Comparison of ENCODE assay signal across 9 cellular contexts in the genomic region with DNA sequence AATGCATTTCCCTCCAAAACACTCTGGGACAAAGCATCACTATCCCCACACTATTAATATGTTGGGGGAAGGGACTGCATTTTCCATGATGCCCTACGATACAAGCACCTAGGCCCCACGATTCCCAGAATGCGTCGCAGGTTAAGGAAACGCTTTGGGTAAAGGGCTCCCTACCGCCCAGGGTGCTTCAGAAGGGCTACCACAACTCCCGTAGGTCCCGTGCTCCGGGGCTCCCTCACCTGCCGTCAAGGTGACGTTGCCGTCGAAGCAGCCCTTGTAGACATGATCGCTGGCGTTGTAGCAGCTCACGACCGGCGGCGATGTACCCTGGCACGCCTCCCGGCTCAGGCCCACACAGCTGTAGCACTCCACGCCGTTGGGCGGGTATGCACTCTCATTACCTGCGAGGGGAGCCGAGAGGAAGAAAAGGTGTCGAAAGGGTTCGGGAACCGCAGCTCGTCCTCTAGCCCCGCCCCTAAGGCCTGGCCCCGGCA. TPM values are rescaled to one million over a fixed set of nuclear protein-coding genes. Genes with fewer than 3 reads are reported as not detected.
DNase-seq lines count a peak whose midpoint lies in the region; ATAC-seq and TF ChIP-seq lines count a peak whose summit lies in the region.
"Had no signal": no experiment of that assay in that cellular context is flagged by ENCODE, and none has a peak within 500 bp of the region (broad histone marks: within the 10 kb centered on the region; RNA-seq: fewer than 3 reads in every experiment).

No MANE protein-coding gene starts in this region.

- H3K4me3 ChIP-seq in SK-N-SH (ENCODE audit: low read depth in 2 of 2, low read length in 1 of 2) = peak overlapping the region; percentile 65 to 88
- H3K4me3 ChIP-seq in iPS-15b (ENCODE audit: low read depth, low read length) = peak overlapping the region; percentile 94

- H3K27me3 ChIP-seq in SK-N-SH (ENCODE audit: insufficient read depth) (no peaks in the 10 kb centered on the region), iPS-15b (ENCODE audit: control insufficient read depth, insufficient read depth, low read length) (peaks cover 19% of the 10 kb centered on the region)

- H4K20me1 ChIP-seq in SK-N-SH (ENCODE audit: insufficient read depth) = no peaks in the 10 kb centered on the region

- peaks cover 8% of the 10 kb centered on the region for H3F3A ChIP-seq in SK-N-SH (replicated peaks; ENCODE audit: insufficient read depth)

- H3K27me3 Mint-ChIP-seq in activated CD8-positive, alpha-beta T cell treated with anti-CD3 and anti-CD28 coated beads, Interleukin-2, amount 10 ng/mL, durations not matched to agents 7 days and 5 days (ENCODE audit: low read depth) = no peaks in the 10 kb centered on the region
- peaks cover 10 to 28% of the 10 kb centered on the region in 2 donors for H3K27me3 Mint-ChIP-seq in stimulated activated naive B cell treated with anti-CD40 and anti-IgM and Interleukin-4, amounts not matched to agents 10 μg/mL and 1 μg/mL and 100 μg/mL, for 72 hours

- H3K4me1 ChIP-seq in SK-N-SH (ENCODE audit: control insufficient read depth in 1 of 2, insufficient read depth in 2 of 2, low read depth in 1 of 2, low read length in 1 of 2) (peaks cover under 1 to 10% of the 10 kb centered on the region in 2 experiments; a peak in 2 of 4 replicates), iPS-15b (ENCODE audit: control insufficient read depth, insufficient read depth, low read length) (peaks cover 5% of the 10 kb centered on the region)

- H3K36me3 ChIP-seq in SK-N-SH (replicated peaks in 1 of 2; ENCODE audit: control insufficient read depth in 1 of 2, insufficient read depth in 2 of 2, low read length in 1 of 2) (no peaks in the 10 kb centered on the region), iPS-15b (ENCODE audit: control insufficient read depth, insufficient read depth, low read length) (peaks cover 6% of the 10 kb centered on the region)

- ATAC-seq in SK-N-SH treated with all-trans-retinoic acid at 6 μM for 48 hours = no peak
- no peak for ATAC-seq in activated CD8-positive, alpha-beta T cell treated with anti-CD3 and anti-CD28 coated beads, Interleukin-2, amount 10 ng/mL, durations not matched to agents 7 days and 5 days
- no peak for ATAC-seq in stimulated activated naive B cell treated with anti-CD40 and anti-IgM and Interleukin-4, amounts not matched to agents 10 μg/mL and 1 μg/mL and 100 μg/mL, for 72 hours (replicated peaks)
- ATAC-seq in HG02981 (IDR thresholded peaks at IDR 0.05; ENCODE audit: unreplicated experiment) = no peak
- ATAC-seq in GM19455 (IDR thresholded peaks at IDR 0.05; ENCODE audit: unreplicated experiment) = no peak

- 33% methylated on average over 14 of the region's 32 CpGs for WGBS in SK-N-SH (ENCODE audit: low lambda C conversion rate)

- H3K9me2 ChIP-seq in SK-N-SH = no peaks in the 10 kb centered on the region

- H3K36me3 Mint-ChIP-seq in activated CD8-positive, alpha-beta T cell treated with anti-CD3 and anti-CD28 coated beads, Interleukin-2, amount 10 ng/mL, durations not matched to agents 7 days and 5 days (ENCODE audit: low read depth) = no peaks in the 10 kb centered on the region
- H3K36me3 Mint-ChIP-seq in stimulated activated naive B cell treated with anti-CD40 and anti-IgM and Interleukin-4, amounts not matched to agents 10 μg/mL and 1 μg/mL and 100 μg/mL, for 72 hours = no peaks in the 10 kb centered on the region

- no peak overlapping the region for H3K27ac ChIP-seq in SK-N-SH (ENCODE audit: low read depth in 2 of 2, low read length in 1 of 2)

- peak overlapping the region; percentile 90 for H3K4me2 ChIP-seq in SK-N-SH

- no peak overlapping the region for H3K9ac ChIP-seq in SK-N-SH
- H3K9ac ChIP-seq in iPS-15b (ENCODE audit: low read depth, low read length) = peak overlapping the region; percentile 89

- H3K9me3 ChIP-seq in SK-N-SH (no peaks in the 10 kb centered on the region), iPS-15b (ENCODE audit: control insufficient read depth, insufficient read depth, low read length) (no peaks in the 10 kb centered on the region)

- peak overlapping the region; percentile 92 for H2AFZ ChIP-seq in SK-N-SH (ENCODE audit: low read depth)

- no peak for TF ChIP-seq CTCF in SK-N-SH (IDR thresholded peaks at IDR 0.05)

- H3K9me3 Mint-ChIP-seq in activated CD8-positive, alpha-beta T cell treated with anti-CD3 and anti-CD28 coated beads, Interleukin-2, amount 10 ng/mL, durations not matched to agents 7 days and 5 days (ENCODE audit: insufficient read depth) = no peaks in the 10 kb centered on the region
- H3K9me3 Mint-ChIP-seq in stimulated activated naive B cell treated with anti-CD40 and anti-IgM and Interleukin-4, amounts not matched to agents 10 μg/mL and 1 μg/mL and 100 μg/mL, for 72 hours = no peaks in the 10 kb centered on the region

- TF ChIP-seq EP300 in SK-N-SH (IDR thresholded peaks at IDR 0.05; ENCODE audit: borderline replicate concordance in 1 of 2, low read depth in 1 of 2, low read length in 1 of 2) = no peak

- H3K27ac Mint-ChIP-seq in activated CD8-positive, alpha-beta T cell treated with anti-CD3 and anti-CD28 coated beads, Interleukin-2, amount 10 ng/mL, durations not matched to agents 7 days and 5 days = peak overlapping the region; percentile 96
- peak overlapping the region; percentile 39 for H3K27ac Mint-ChIP-seq in stimulated activated naive B cell treated with anti-CD40 and anti-IgM and Interleukin-4, amounts not matched to agents 10 μg/mL and 1 μg/mL and 100 μg/mL, for 72 hours

- CTCF ChIA-PET in SK-N-SH (lab: Yijun Ruan, JAX) = interaction anchor here (0.8 to 3.0 kb wide), 6 partner anchors 11 to 69 kb away, joined by 3 to 16 read pairs (median 5); partner anchors contain the start of gene PHLDB3
- CTCF ChIA-PET in activated CD8-positive, alpha-beta T cell treated with anti-CD3 and anti-CD28 coated beads, Interleukin-2, amount 10 ng/mL, durations not matched to agents 7 days and 5 days (lab: Charles Lee) = interaction anchor here (0.6 to 4.6 kb wide), 14 partner anchors 10 to 205 kb away, joined by 3 to 68 read pairs (median 6); partner anchors contain the start of genes IRGQ, PHLDB3 and ZNF576

- DNase-seq in SK-N-SH (no peak), NOMO-1 treated with dmso at 0.1 percent for 144 hours (lab: John Stamatoyannopoulos, UW; ENCODE audit: unreplicated experiment) (no peak)
- no peak for DNase-seq in activated CD8-positive, alpha-beta T cell treated with anti-CD3 and anti-CD28 coated beads, Interleukin-2, amount 10 ng/mL, durations not matched to agents 7 days and 5 days
- no peak for DNase-seq in stimulated activated naive B cell treated with anti-CD40 and anti-IgM and Interleukin-4, amounts not matched to agents 10 μg/mL and 1 μg/mL and 100 μg/mL, for 72 hours

- POLR2A ChIA-PET in SK-N-SH (lab: Yijun Ruan, JAX) = interaction anchor here (1.3 to 1.4 kb wide), 2 partner anchors 11 to 66 kb away, joined by 3 to 5 read pairs; no protein-coding TSS in a partner anchor
- POLR2A ChIA-PET in activated CD8-positive, alpha-beta T cell treated with anti-CD3 and anti-CD28 coated beads, Interleukin-2, amount 10 ng/mL, durations not matched to agents 7 days and 5 days (lab: Charles Lee) = interaction anchor here (1.1 to 2.5 kb wide), 5 partner anchors 11 to 62 kb away, joined by 3 to 18 read pairs (median 6); partner anchors contain the start of gene PHLDB3

- no peak for TF ChIP-seq RAD21 in SK-N-SH (IDR thresholded peaks at IDR 0.05; ENCODE audit: low read length)

- H3K79me2 ChIP-seq in SK-N-SH (ENCODE audit: insufficient read depth) = no peaks in the 10 kb centered on the region

- peak overlapping the region; percentile 85 for H3K4me3 Mint-ChIP-seq in activated CD8-positive, alpha-beta T cell treated with anti-CD3 and anti-CD28 coated beads, Interleukin-2, amount 10 ng/mL, durations not matched to agents 7 days and 5 days
- peak overlapping the region; percentile 88 to 92 for H3K4me3 Mint-ChIP-seq in stimulated activated naive B cell treated with anti-CD40 and anti-IgM and Interleukin-4, amounts not matched to agents 10 μg/mL and 1 μg/mL and 100 μg/mL, for 72 hours

- peaks cover 38% of the 10 kb centered on the region for H3K4me1 Mint-ChIP-seq in activated CD8-positive, alpha-beta T cell treated with anti-CD3 and anti-CD28 coated beads, Interleukin-2, amount 10 ng/mL, durations not matched to agents 7 days and 5 days (ENCODE audit: low read depth)
- H3K4me1 Mint-ChIP-seq in stimulated activated naive B cell treated with anti-CD40 and anti-IgM and Interleukin-4, amounts not matched to agents 10 μg/mL and 1 μg/mL and 100 μg/mL, for 72 hours = peaks cover 17 to 41% of the 10 kb centered on the region in 2 donors

TF ChIP-seq in SK-N-SH, 30 proteins besides CTCF, POLR2A, EP300 and RAD21 (continues in another document):
- no peak for TF ChIP-seq EZH2phosphoT487 (IDR thresholded peaks at IDR 0.05; ENCODE audit: borderline replicate concordance, low read depth)

TF ChIP-seq in SK-N-SH treated with all-trans-retinoic acid at 6 μM for 48 hours, 23 proteins besides CTCF, POLR2A, EP300 and RAD21 (continues in another document):
- TF ChIP-seq ZC3H10 (CRISPR knock-in tag; IDR thresholded peaks at IDR 0.05) (no peak), ZNF8 (CRISPR knock-in tag; IDR thresholded peaks at IDR 0.05) (no peak), TCF4 (CRISPR knock-in tag; IDR thresholded peaks at IDR 0.05; ENCODE audit: borderline replicate concordance) (no peak)

RNA-seq across cellular contexts. Expression of gene LYPD3, which starts 2.5 kb away (rescaled TPM):
- 3.4 and 4.2 TPM in 2 replicates for polyA plus RNA-seq in SK-N-SH (2012; rRNA removed)
- 2.3 and 2.8 TPM in 2 replicates for polyA plus RNA-seq in SK-N-SH (2012; cell fraction: cytosol; rRNA removed)
- polyA plus RNA-seq in SK-N-SH (2012; cell fraction: nucleus; rRNA removed) = 5.4 and 7.0 TPM in 2 replicates
- total RNA-seq in activated CD8-positive, alpha-beta T cell treated with anti-CD3 and anti-CD28 coated beads, Interleukin-2, amount 10 ng/mL, durations not matched to agents 7 days and 5 days = 1 to 10 TPM in 1 of 2 experiments, under 1 TPM in 1; 0.68 to 1.1 TPM
- total RNA-seq: HT1080 had no signal

RNA-seq across cellular contexts. Expression of gene PHLDB3, which starts 41.6 kb away (rescaled TPM):
- polyA plus RNA-seq in SK-N-SH (2012; rRNA removed) = 10.9 and 15.6 TPM in 2 replicates
- 8.9 and 10.8 TPM in 2 replicates for polyA plus RNA-seq in SK-N-SH (2012; cell fraction: cytosol; rRNA removed)
- 28.8 and 35.0 TPM in 2 replicates for polyA plus RNA-seq in SK-N-SH (2012; cell fraction: nucleus; rRNA removed)
- total RNA-seq in activated CD8-positive, alpha-beta T cell treated with anti-CD3 and anti-CD28 coated beads, Interleukin-2, amount 10 ng/mL, durations not matched to agents 7 days and 5 days = 10 to 100 TPM; 14.9 to 15.5 TPM

RNA-seq across cellular contexts. Expression of gene TEX101, which starts 48.2 kb away (rescaled TPM):
- polyA plus RNA-seq in SK-N-SH (2012; rRNA removed) = 0.07 and 0.32 TPM in 2 replicates
- 0.13 and 0.17 TPM in 2 replicates for polyA plus RNA-seq in SK-N-SH (2012; cell fraction: cytosol; rRNA removed)
- 0.17 TPM in 1 of 2 replicates, not detected in the other for polyA plus RNA-seq in SK-N-SH (2012; cell fraction: nucleus; rRNA removed)
- total RNA-seq in activated CD8-positive, alpha-beta T cell treated with anti-CD3 and anti-CD28 coated beads, Interleukin-2, amount 10 ng/mL, durations not matched to agents 7 days and 5 days = not detected
- total RNA-seq: HT1080 had no signal
